In the genomic region with DNA sequence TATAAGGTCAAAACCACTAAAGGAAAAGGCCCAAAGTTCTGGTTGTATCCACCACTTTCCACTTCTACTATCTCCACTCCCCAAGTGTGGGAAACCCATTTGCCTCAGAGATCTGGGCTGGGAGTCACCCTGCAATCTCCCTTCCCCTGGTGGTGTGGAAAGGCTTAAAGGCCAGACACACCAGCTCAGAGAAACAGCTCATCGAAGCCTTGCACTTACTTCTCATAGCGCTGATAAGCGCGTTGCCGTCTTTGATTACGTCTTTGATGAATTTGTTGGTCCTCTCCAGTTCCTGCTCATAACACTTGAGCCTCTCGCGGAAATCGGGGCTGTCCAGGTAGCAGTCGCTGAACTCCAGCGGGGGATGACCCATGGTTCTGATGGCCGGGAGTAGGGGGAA, we compare ENCODE assay signal across 8 cellular contexts. TPM values are rescaled to one million over a fixed set of nuclear protein-coding genes. Genes with fewer than 3 reads are reported as not detected.
DNase-seq lines count a peak whose midpoint lies in the region; ATAC-seq and TF ChIP-seq lines count a peak whose summit lies in the region.

No MANE protein-coding gene starts in this region.

- H3K27me3 ChIP-seq in left lung (peaks cover 0 to 3% of the 10 kb centered on the region in 2 donors), thyroid gland (no peaks in the 10 kb centered on the region)

- H3K27me3 Mint-ChIP-seq in T-helper 1 cell treated with Interleukin-12 subunit alpha and Interleukin-12 subunit beta and Interleukin-4 antibody, amounts not matched to agents 30 μg/mL and 1 μg/mL, for 36 hours (ENCODE audit: low read depth), result peaks cover 32% of the 10 kb centered on the region
- H3K27me3 Mint-ChIP-seq in MCF 10A (ENCODE audit: insufficient read depth, unreplicated experiment), result peaks cover 28% of the 10 kb centered on the region

- no peaks in the 10 kb centered on the region for H3K4me1 Mint-ChIP-seq in T-helper 1 cell treated with Interleukin-12 subunit alpha and Interleukin-12 subunit beta and Interleukin-4 antibody, amounts not matched to agents 30 μg/mL and 1 μg/mL, for 36 hours (ENCODE audit: low read depth)
- peaks cover 6% of the 10 kb centered on the region for H3K4me1 Mint-ChIP-seq in MCF 10A (ENCODE audit: insufficient read depth, unreplicated experiment)

- TF ChIP-seq POLR2A in thyroid gland (IDR thresholded peaks at IDR 0.05), result no peak

- no peak overlapping the region for H3K27ac Mint-ChIP-seq in T-helper 1 cell treated with Interleukin-12 subunit alpha and Interleukin-12 subunit beta and Interleukin-4 antibody, amounts not matched to agents 30 μg/mL and 1 μg/mL, for 36 hours
- H3K27ac Mint-ChIP-seq in MCF 10A (ENCODE audit: low read depth, unreplicated experiment), result no peak overlapping the region

- 3 to 5% methylated on average over 6 to 12 of the region's 12 CpGs for WGBS in thyroid gland, 2 donors

- no peaks in the 10 kb centered on the region for H3K36me3 Mint-ChIP-seq in T-helper 1 cell treated with Interleukin-12 subunit alpha and Interleukin-12 subunit beta and Interleukin-4 antibody, amounts not matched to agents 30 μg/mL and 1 μg/mL, for 36 hours (ENCODE audit: low read depth)
- no peaks in the 10 kb centered on the region for H3K36me3 Mint-ChIP-seq in MCF 10A (ENCODE audit: insufficient read depth, unreplicated experiment)

- H3K27ac ChIP-seq in left lung (peak overlapping the region; percentile 76 to 88), thyroid gland (peak overlapping the region in 2 of 3 donors; percentile 71 to 84)

- no peaks in the 10 kb centered on the region for H3K9me3 Mint-ChIP-seq in T-helper 1 cell treated with Interleukin-12 subunit alpha and Interleukin-12 subunit beta and Interleukin-4 antibody, amounts not matched to agents 30 μg/mL and 1 μg/mL, for 36 hours
- no peaks in the 10 kb centered on the region for H3K9me3 Mint-ChIP-seq in MCF 10A (ENCODE audit: unreplicated experiment)

- DNase-seq in T-helper 1 cell, result no peak
- DNase-seq in MCF 10A (ENCODE audit: unreplicated experiment), result peak; percentile 9
- no peak for DNase-seq in left lung
- no peak for DNase-seq in thyroid gland
- DNase-seq in stimulated activated CD8-positive, alpha-beta memory T cell treated with anti-CD3 and anti-CD28 coated beads, Interleukin-4, amount 100 ng/mL, for 48 hours, result no peak
- no peak for DNase-seq in NCI-H187 (lab: John Stamatoyannopoulos, UW)
- DNase-seq in HPDE6-E6E7 (ENCODE audit: extremely low spot score), result no peak

- TF ChIP-seq CTCF in MCF 10A (IDR thresholded peaks at IDR 0.05; ENCODE audit: unreplicated experiment) (no peak), left lung (IDR thresholded peaks at IDR 0.05) (no peak), thyroid gland (IDR thresholded peaks at IDR 0.05) (no peak)

- no peaks in the 10 kb centered on the region for H3K36me3 ChIP-seq in left lung
- no peaks in the 10 kb centered on the region for H3K36me3 ChIP-seq in thyroid gland

- ATAC-seq in left lung, result peak; percentile 17

- POLR2A ChIA-PET in MCF 10A (lab: Yijun Ruan, JAX), result interaction anchor here (0.5 to 2.2 kb wide), 9 partner anchors 9 to 127 kb away, joined by 3 to 11 read pairs (median 4); a partner anchor contains a TSS

- H3K4me3 Mint-ChIP-seq in T-helper 1 cell treated with Interleukin-12 subunit alpha and Interleukin-12 subunit beta and Interleukin-4 antibody, amounts not matched to agents 30 μg/mL and 1 μg/mL, for 36 hours, result peak overlapping the region; percentile 16
- peak overlapping the region; percentile 83 for H3K4me3 Mint-ChIP-seq in MCF 10A (ENCODE audit: unreplicated experiment)

- BruUV-seq in MCF 10A (replicated peaks; lab: Mats Ljungman, UMichigan), result TSS peak; percentile 60

- intact Hi-C loops in MCF 10A (cut with micrococcal nuclease), result loop anchor here (10.0 kb wide), 2 partner anchors 62 to 128 kb away; a partner anchor contains a TSS
- intact Hi-C loops in left lung (cut with DNase I), result no loop called here
- intact Hi-C loops in thyroid gland (cut with DNase I), result no loop called here

- CTCF ChIA-PET in MCF 10A (lab: Yijun Ruan, JAX), result interaction anchor here (0.6 to 1.3 kb wide), 6 partner anchors 10 to 236 kb away, joined by 3 to 5 read pairs (median 3); no protein-coding TSS in a partner anchor

- H3K4me3 ChIP-seq in left lung (peak overlapping the region; percentile 48 to 52), thyroid gland (replicated peaks in 1 of 3) (peak overlapping the region in 2 of 3 donors; percentile 37 to 51)

- H3K9me3 ChIP-seq in left lung (no peaks in the 10 kb centered on the region), thyroid gland (no peaks in the 10 kb centered on the region)

- H3K4me1 ChIP-seq in left lung, result peaks cover 3% of the 10 kb centered on the region in 2 donors
- H3K4me1 ChIP-seq in thyroid gland, result peaks cover 0 to 7% of the 10 kb centered on the region in 2 donors

RNA-seq across cellular contexts. Expression of a gene that starts 0.6 kb away (rescaled TPM):
- total RNA-seq in MCF 10A (2022), result 4.0 and 4.8 TPM in 2 replicates
- 10 to 100 TPM in 1 of 2 donors, 1 to 10 TPM in 1; 6.8 to 12.8 TPM for total RNA-seq in left lung
- 10 to 100 TPM in 3 of 4 donors, 1 to 10 TPM in 1; 7.0 to 11.5 (median 10.5) TPM for total RNA-seq in thyroid gland
